In genomic region chr16:67184453-67185002, GRCh38 we compare ENCODE assay signal across 8 cellular contexts. TPM values are rescaled to one million over a fixed set of nuclear protein-coding genes. Genes with fewer than 3 reads are reported as not detected.
DNase-seq lines count a peak whose midpoint lies in the region; ATAC-seq, FAIRE-seq and TF ChIP-seq lines count a peak whose summit lies in the region.

No MANE protein-coding gene starts in this region.

- H3K27ac ChIP-seq in keratinocyte (ENCODE audit: control insufficient read depth, insufficient read depth, low read length) (no peak overlapping the region), subcutaneous abdominal adipose tissue (ENCODE audit: low read depth, low read length) (peak overlapping the region; percentile 89)

- no peaks in the 10 kb centered on the region for H3K27me3 ChIP-seq in keratinocyte (ENCODE audit: control insufficient read depth, extremely low read depth, insufficient read depth, low read length)
- H3K27me3 ChIP-seq in subcutaneous abdominal adipose tissue (ENCODE audit: control insufficient read depth in 5 of 5, insufficient read depth in 4 of 5, low read length in 5 of 5) = no peaks in the 10 kb centered on the region

- H2AFZ ChIP-seq in keratinocyte (ENCODE audit: control insufficient read depth, low read length) = peak overlapping the region; percentile 87

- peaks cover 0 to 3% of the 10 kb centered on the region in 2 experiments for H3K36me3 ChIP-seq in keratinocyte (ENCODE audit: control insufficient read depth in 2 of 2, extremely low read depth in 1 of 2, insufficient read depth in 2 of 2, low read length in 2 of 2)
- peaks cover 0 to 3% (median 0%) of the 10 kb centered on the region in 5 donors for H3K36me3 ChIP-seq in subcutaneous abdominal adipose tissue (ENCODE audit: control insufficient read depth in 5 of 5, insufficient read depth in 5 of 5, low read length in 5 of 5)

- peak overlapping the region; percentile 73 for H3K4me2 ChIP-seq in keratinocyte (ENCODE audit: control insufficient read depth, extremely low read depth, insufficient read depth, low read depth, low read length)

- H3K4me3 Mint-ChIP-seq in activated naive CD8-positive, alpha-beta T cell treated with anti-CD3 and anti-CD28 coated beads, Interleukin-2, amount 50 U/mL, for 24 hours = peak overlapping the region; percentile 72

- peak; percentile 66 for DNase-seq in DMS53 treated with DMSO at 0.1 percent for 48 hours (lab: John Stamatoyannopoulos, UW; ENCODE audit: unreplicated experiment)
- DNase-seq in activated naive CD8-positive, alpha-beta T cell treated with anti-CD3 and anti-CD28 coated beads, Interleukin-2, amount 50 U/mL, for 24 hours = no peak
- no peak for DNase-seq in keratinocyte (ENCODE audit: low read depth, low spot score)

- H3K27ac Mint-ChIP-seq in activated naive CD8-positive, alpha-beta T cell treated with anti-CD3 and anti-CD28 coated beads, Interleukin-2, amount 50 U/mL, for 24 hours = no peak overlapping the region

- no peaks in the 10 kb centered on the region for H3K36me3 Mint-ChIP-seq in activated naive CD8-positive, alpha-beta T cell treated with anti-CD3 and anti-CD28 coated beads, Interleukin-2, amount 50 U/mL, for 24 hours (ENCODE audit: low read depth)

- H3K4me1 ChIP-seq in keratinocyte (ENCODE audit: control insufficient read depth, extremely low read depth, insufficient read depth, low read length) (peaks cover 28% of the 10 kb centered on the region), subcutaneous abdominal adipose tissue (ENCODE audit: control insufficient read depth in 5 of 5, insufficient read depth in 5 of 5, low read length in 5 of 5) (peaks cover 3 to 43% (median 35%) of the 10 kb centered on the region in 5 donors)

- H3K9ac ChIP-seq in keratinocyte (ENCODE audit: control insufficient read depth, extremely low read depth, insufficient read depth, low read length) = peak overlapping the region; percentile 86
- H3K9ac ChIP-seq in subcutaneous abdominal adipose tissue (ENCODE audit: low read length in 5 of 5) = peak overlapping the region in 3 of 5 donors; percentile 68 to 91 (median 77)

- H3K27me3 Mint-ChIP-seq in activated naive CD8-positive, alpha-beta T cell treated with anti-CD3 and anti-CD28 coated beads, Interleukin-2, amount 50 U/mL, for 24 hours = peaks cover 12% of the 10 kb centered on the region

- no peak for FAIRE-seq in keratinocyte (lab: Jason Lieb, UNC)

- H3K9me1 ChIP-seq in keratinocyte (ENCODE audit: control insufficient read depth, extremely low read depth, insufficient read depth, low read length) = peaks cover 2% of the 10 kb centered on the region

- no peaks in the 10 kb centered on the region for H3K9me3 ChIP-seq in keratinocyte (ENCODE audit: control insufficient read depth, low read depth, low read length)
- H3K9me3 ChIP-seq in subcutaneous abdominal adipose tissue (ENCODE audit: control insufficient read depth in 5 of 5, low read length in 5 of 5) = no peaks in the 10 kb centered on the region

- no peaks in the 10 kb centered on the region for H4K20me1 ChIP-seq in keratinocyte (ENCODE audit: control insufficient read depth, extremely low read depth, insufficient read depth, low read length)

- peak overlapping the region; percentile 81 to 86 (median 82) for H3K4me3 ChIP-seq in keratinocyte (ENCODE audit: control insufficient read depth in 2 of 3, extremely low read depth in 1 of 3, insufficient read depth in 2 of 3, low read depth in 1 of 3, low read length in 3 of 3)
- H3K4me3 ChIP-seq in subcutaneous abdominal adipose tissue (ENCODE audit: low read depth in 1 of 5, low read length in 5 of 5) = peak overlapping the region in 4 of 5 donors; percentile 77 to 84 (median 80)

- H3K79me2 ChIP-seq in keratinocyte (ENCODE audit: control insufficient read depth, insufficient read depth, low read length) = peaks cover 7% of the 10 kb centered on the region

- no peak for TF ChIP-seq CTCF in keratinocyte (optimal IDR thresholded peaks at IDR 0.05 in 1 of 3, IDR thresholded peaks at IDR 0.05 in 1 of 3, conservative IDR thresholded peaks at IDR 0.05 in 1 of 3; ENCODE audit: extremely low read depth in 1 of 3, insufficient read depth in 2 of 3, low read length in 3 of 3)

- peak; percentile 9 for ATAC-seq in HG02885 (IDR thresholded peaks at IDR 0.05; ENCODE audit: poor library complexity, unreplicated experiment)
- no peak for ATAC-seq in activated naive CD8-positive, alpha-beta T cell treated with anti-CD3 and anti-CD28 coated beads, Interleukin-2, amount 50 U/mL, for 24 hours
- no peak for ATAC-seq in HG03571 (IDR thresholded peaks at IDR 0.05; ENCODE audit: unreplicated experiment)
- ATAC-seq in activated CD4-positive, CD25-positive, alpha-beta regulatory T cell treated with anti-CD3 and anti-CD28 coated beads, Interleukin-2, amount 50 U/mL, for 24 hours = no peak
- no peak for ATAC-seq in HG03521 (IDR thresholded peaks at IDR 0.05; ENCODE audit: unreplicated experiment)

- H3K9me3 Mint-ChIP-seq in activated naive CD8-positive, alpha-beta T cell treated with anti-CD3 and anti-CD28 coated beads, Interleukin-2, amount 50 U/mL, for 24 hours = no peaks in the 10 kb centered on the region

- dilution Hi-C loops in keratinocyte (cut with MboI; ENCODE audit: extremely low pct_ligation_motif_present, low sequenced_read_pairs) = no loop called here

- peaks cover 15% of the 10 kb centered on the region for H3K4me1 Mint-ChIP-seq in activated naive CD8-positive, alpha-beta T cell treated with anti-CD3 and anti-CD28 coated beads, Interleukin-2, amount 50 U/mL, for 24 hours

RNA-seq across cellular contexts. Expression of gene MATCAP1, which starts 0.8 kb away (rescaled TPM):
- 9.0 to 15.0 TPM (median 13.3 TPM) in 3 replicates for polyA plus RNA-seq in keratinocyte
- 3.7 TPM for polyA plus RNA-seq in keratinocyte (2011; ENCODE audit: low read depth)
- polyA plus RNA-seq in keratinocyte (2011; cell fraction: cytosol; rRNA removed) = 2.6 and 4.5 TPM in 2 replicates
- polyA plus RNA-seq in keratinocyte (2011; cell fraction: nucleus; rRNA removed) = 44.9 and 60.2 TPM in 2 replicates
- 6.1 and 7.2 TPM in 2 replicates for polyA plus RNA-seq in keratinocyte (2012; ENCODE audit: low replicate concordance)
- polyA minus RNA-seq in keratinocyte = 5.7 to 13.2 TPM (median 11.8 TPM) in 3 replicates
- polyA minus RNA-seq in keratinocyte (2011; cell fraction: cytosol; rRNA and poly(A)+ RNA removed) = 6.5 TPM
- polyA minus RNA-seq in keratinocyte (2011; cell fraction: nucleus; rRNA and poly(A)+ RNA removed) = 15.9 and 20.0 TPM in 2 replicates

RNA-seq across cellular contexts. Expression of gene EXOC3L1, which starts 5.4 kb away (rescaled TPM):
- polyA plus RNA-seq in keratinocyte = not detected in 3 replicates
- polyA plus RNA-seq in keratinocyte (2011; ENCODE audit: low read depth) = not detected
- polyA plus RNA-seq in keratinocyte (2011; cell fraction: cytosol; rRNA removed) = not detected in 2 replicates
- polyA plus RNA-seq in keratinocyte (2011; cell fraction: nucleus; rRNA removed) = not detected in 2 replicates
- 0.05 and 0.21 TPM in 2 replicates for polyA plus RNA-seq in keratinocyte (2012; ENCODE audit: low replicate concordance)
- polyA minus RNA-seq in keratinocyte = not detected in 3 replicates
- polyA minus RNA-seq in keratinocyte (2011; cell fraction: cytosol; rRNA and poly(A)+ RNA removed) = not detected
- polyA minus RNA-seq in keratinocyte (2011; cell fraction: nucleus; rRNA and poly(A)+ RNA removed) = not detected in 2 replicates

RNA-seq across cellular contexts. Expression of gene E2F4, which starts 7.4 kb away (rescaled TPM):
- polyA plus RNA-seq in keratinocyte = 64.7 to 97.7 TPM (median 74.8 TPM) in 3 replicates
- 52.9 TPM for polyA plus RNA-seq in keratinocyte (2011; ENCODE audit: low read depth)
- polyA plus RNA-seq in keratinocyte (2011; cell fraction: cytosol; rRNA removed) = 39.3 and 55.7 TPM in 2 replicates
- 202 and 214 TPM in 2 replicates for polyA plus RNA-seq in keratinocyte (2011; cell fraction: nucleus; rRNA removed)
- polyA plus RNA-seq in keratinocyte (2012; ENCODE audit: low replicate concordance) = 40.1 and 54.6 TPM in 2 replicates
- polyA minus RNA-seq in keratinocyte = 76.7 to 122 TPM (median 88.0 TPM) in 3 replicates
- polyA minus RNA-seq in keratinocyte (2011; cell fraction: cytosol; rRNA and poly(A)+ RNA removed) = 77.1 TPM
- 36.3 and 37.2 TPM in 2 replicates for polyA minus RNA-seq in keratinocyte (2011; cell fraction: nucleus; rRNA and poly(A)+ RNA removed)

RNA-seq across cellular contexts. Expression of gene NOL3, which starts 14.2 kb away (rescaled TPM):
- 10.5 to 18.1 TPM (median 16.8 TPM) in 3 replicates for polyA plus RNA-seq in keratinocyte
- polyA plus RNA-seq in keratinocyte (2011; ENCODE audit: low read depth) = 21.7 TPM
- 7.2 and 11.5 TPM in 2 replicates for polyA plus RNA-seq in keratinocyte (2011; cell fraction: cytosol; rRNA removed)
- polyA plus RNA-seq in keratinocyte (2011; cell fraction: nucleus; rRNA removed) = 55.7 and 63.3 TPM in 2 replicates
- 15.0 and 33.9 TPM in 2 replicates for polyA plus RNA-seq in keratinocyte (2012; ENCODE audit: low replicate concordance)
- 4.8 to 13.2 TPM (median 7.5 TPM) in 3 replicates for polyA minus RNA-seq in keratinocyte
- polyA minus RNA-seq in keratinocyte (2011; cell fraction: cytosol; rRNA and poly(A)+ RNA removed) = 8.4 TPM
- polyA minus RNA-seq in keratinocyte (2011; cell fraction: nucleus; rRNA and poly(A)+ RNA removed) = 4.7 and 6.0 TPM in 2 replicates

RNA-seq across cellular contexts. Expression of gene ELMO3, which starts 14.4 kb away (rescaled TPM):
- polyA plus RNA-seq in keratinocyte = 21.0 to 38.7 TPM (median 23.4 TPM) in 3 replicates
- polyA plus RNA-seq in keratinocyte (2011; ENCODE audit: low read depth) = 7.2 TPM
- 10.4 and 26.3 TPM in 2 replicates for polyA plus RNA-seq in keratinocyte (2011; cell fraction: cytosol; rRNA removed)
- 37.7 and 52.4 TPM in 2 replicates for polyA plus RNA-seq in keratinocyte (2011; cell fraction: nucleus; rRNA removed)
- 21.4 and 27.8 TPM in 2 replicates for polyA plus RNA-seq in keratinocyte (2012; ENCODE audit: low replicate concordance)
- 17.3 to 29.4 TPM (median 24.9 TPM) in 3 replicates for polyA minus RNA-seq in keratinocyte
- polyA minus RNA-seq in keratinocyte (2011; cell fraction: cytosol; rRNA and poly(A)+ RNA removed) = 42.6 TPM
- polyA minus RNA-seq in keratinocyte (2011; cell fraction: nucleus; rRNA and poly(A)+ RNA removed) = 24.1 and 26.5 TPM in 2 replicates
